7 cellular contexts compared by ENCODE assay signal in genomic region chr2:241858206-241859016, GRCh38. TPM values are rescaled to one million over a fixed set of nuclear protein-coding genes. Genes with fewer than 3 reads are reported as not detected.
DNase-seq lines count a peak whose midpoint lies in the region; ATAC-seq, FAIRE-seq and TF ChIP-seq lines count a peak whose summit lies in the region.

Gene PDCD1 (minus strand): TSS chr2:241858894. CDS start chr2:241858838, 56 bp downstream.

- H3K27me3 Mint-ChIP-seq in astrocyte (ENCODE audit: low read depth, unreplicated experiment) = peaks cover 14% of the 10 kb centered on the region

- H3K4me3 ChIP-seq in RWPE2 (ENCODE audit: severe bottlenecking) (no peak within 1 kb of the TSS), astrocyte (ENCODE audit: insufficient read depth, low read depth, low read length) (no peak within 1 kb of the TSS), mucosa of descending colon (no peak within 1 kb of the TSS), suprapubic skin (peak within 1 kb of the TSS; percentile 22)

- H3K9me3 Mint-ChIP-seq in astrocyte (ENCODE audit: unreplicated experiment) = no peaks in the 10 kb centered on the region

- H3K4me1 Mint-ChIP-seq in astrocyte (ENCODE audit: low read depth, unreplicated experiment) = no peaks in the 10 kb centered on the region

- TF ChIP-seq EP300 in suprapubic skin (IDR thresholded peaks at IDR 0.05) = no peak

- no peak within 1 kb of the TSS for H3K4me3 Mint-ChIP-seq in astrocyte (ENCODE audit: unreplicated experiment)

- DNase-seq in RWPE2 (ENCODE audit: low spot score) (peak; percentile 58), astrocyte (ENCODE audit: low read depth) (no peak), mucosa of descending colon (peak; percentile 48 to 79 (median 61)), suprapubic skin (ENCODE audit: low spot score in 2 of 2) (peak; percentile 68 to 78), frontal cortex (ENCODE audit: low spot score in 2 of 2) (no peak)

- H3K36me3 Mint-ChIP-seq in astrocyte (ENCODE audit: low read depth, unreplicated experiment) = no peaks in the 10 kb centered on the region

- H2AFZ ChIP-seq in astrocyte (ENCODE audit: low read depth, low read length) = no peak within 1 kb of the TSS

- H3K36me3 ChIP-seq in RWPE2 (ENCODE audit: low read depth) (no peaks in the 10 kb centered on the region), astrocyte (ENCODE audit: insufficient read depth, low read length) (no peaks in the 10 kb centered on the region), mucosa of descending colon (ENCODE audit: low read depth) (no peaks in the 10 kb centered on the region), suprapubic skin (no peaks in the 10 kb centered on the region)

- peak within 1 kb of the TSS; percentile 41 for H3K4me2 ChIP-seq in astrocyte (ENCODE audit: low read length)

- H3K9me3 ChIP-seq in RWPE2 (ENCODE audit: severe bottlenecking) (no peaks in the 10 kb centered on the region), astrocyte (ENCODE audit: insufficient read depth, low read depth, low read length) (no peaks in the 10 kb centered on the region), mucosa of descending colon (no peaks in the 10 kb centered on the region), suprapubic skin (no peaks in the 10 kb centered on the region)

- no peak for TF ChIP-seq POLR2A in suprapubic skin (IDR thresholded peaks at IDR 0.05)

- intact Hi-C loops in mucosa of descending colon (cut with DNase I, micrococcal nuclease) = no loop called here

- no peaks in the 10 kb centered on the region for H3K4me1 ChIP-seq in RWPE2 (ENCODE audit: insufficient read depth, poor library complexity, severe bottlenecking)
- peaks cover 9% of the 10 kb centered on the region for H3K4me1 ChIP-seq in astrocyte (ENCODE audit: insufficient read depth, low read length)
- peaks cover 19% of the 10 kb centered on the region for H3K4me1 ChIP-seq in mucosa of descending colon (ENCODE audit: low read depth)
- peaks cover 25% of the 10 kb centered on the region for H3K4me1 ChIP-seq in suprapubic skin

- TF ChIP-seq CTCF in RWPE2 (IDR thresholded peaks at IDR 0.05; ENCODE audit: poor library complexity, severe bottlenecking) (no peak), astrocyte (IDR thresholded peaks at IDR 0.05; ENCODE audit: insufficient read depth, low read depth, low read length) (no peak), mucosa of descending colon (IDR thresholded peaks at IDR 0.05) (no peak), suprapubic skin (IDR thresholded peaks at IDR 0.05) (no peak)

- H3K27me3 ChIP-seq in RWPE2 (ENCODE audit: insufficient read depth, poor library complexity, severe bottlenecking) (no peaks in the 10 kb centered on the region), astrocyte (ENCODE audit: insufficient read depth, low read length) (peaks cover 4% of the 10 kb centered on the region), suprapubic skin (peaks cover 13% of the 10 kb centered on the region)

- H3K27ac ChIP-seq in RWPE2 (ENCODE audit: poor library complexity, severe bottlenecking) (no peak within 1 kb of the TSS), astrocyte (ENCODE audit: low read depth, low read length) (no peak within 1 kb of the TSS), suprapubic skin (peak within 1 kb of the TSS; percentile 79)

- no peak within 1 kb of the TSS for H3K9ac ChIP-seq in astrocyte (ENCODE audit: low read length)

- no peak within 1 kb of the TSS for H3K27ac Mint-ChIP-seq in astrocyte (ENCODE audit: unreplicated experiment)

- no peaks in the 10 kb centered on the region for H3K79me2 ChIP-seq in astrocyte (ENCODE audit: insufficient read depth, low read length)

- FAIRE-seq in astrocyte (lab: Jason Lieb, UNC) = no peak
- FAIRE-seq in frontal cortex (lab: Jason Lieb, UNC) = no peak

- H4K20me1 ChIP-seq in astrocyte (ENCODE audit: insufficient read depth, low read length) = no peaks in the 10 kb centered on the region

- WGBS in suprapubic skin = 68% methylated on average over 26 of the region's 28 CpGs

- ATAC-seq in GM21360 (IDR thresholded peaks at IDR 0.05; ENCODE audit: unreplicated experiment) (peak; percentile 34), RWPE2 (ENCODE audit: low read depth) (no peak), mucosa of descending colon (peak; percentile 64), HG02970 (IDR thresholded peaks at IDR 0.05; ENCODE audit: low FRiP score, unreplicated experiment) (no peak)

RNA-seq across cellular contexts. Expression of gene PDCD1, which starts in this region (rescaled TPM):
- total RNA-seq in astrocyte = not detected in 2 replicates
- total RNA-seq in mucosa of descending colon = under 1 TPM in 2 of 3 donors, not detected in 1; 0.13 to 0.70 TPM
- not detected for total RNA-seq in suprapubic skin
- 0.41 TPM for total RNA-seq in frontal cortex

Comparison
In these comparisons a context has a peak if more than half of its experiments do, and no peak if none do; other contexts are left out.
1. Peak in DNase-seq and ATAC-seq in mucosa of descending colon; RNA of the gene not detected or under 1 TPM.
2. Peak in DNase-seq, H3K4me3 ChIP-seq and H3K27ac ChIP-seq in suprapubic skin; RNA of the gene not detected or under 1 TPM.